Comparison of ENCODE assay signal across 1 cellular context in the genomic region with DNA sequence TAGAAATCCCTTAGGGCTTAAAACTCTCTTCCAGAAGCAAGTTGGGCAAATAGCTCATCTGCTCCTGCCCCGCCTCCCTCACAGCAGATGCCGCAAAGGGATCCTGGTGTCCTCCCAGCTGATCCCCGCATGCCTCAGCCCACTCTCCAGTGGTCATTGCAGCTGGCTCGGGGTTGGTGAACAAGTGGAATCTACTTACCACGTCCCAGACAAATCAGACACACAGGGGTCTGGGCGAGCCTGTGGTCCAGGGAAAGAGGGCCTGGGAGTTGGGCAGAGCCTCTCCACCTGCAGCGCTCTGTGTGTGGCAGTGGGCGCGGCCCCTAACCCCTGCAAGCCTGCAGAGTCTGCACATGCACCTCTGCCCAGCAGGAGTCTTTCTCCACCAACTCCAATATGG.
TF ChIP-seq lines count a peak whose summit lies in the region.

No MANE protein-coding gene starts in this region.

TF ChIP-seq in GM23338, 12 proteins besides CTCF, POLR2A, EP300 and RAD21:
- TF ChIP-seq, protein P1, sequence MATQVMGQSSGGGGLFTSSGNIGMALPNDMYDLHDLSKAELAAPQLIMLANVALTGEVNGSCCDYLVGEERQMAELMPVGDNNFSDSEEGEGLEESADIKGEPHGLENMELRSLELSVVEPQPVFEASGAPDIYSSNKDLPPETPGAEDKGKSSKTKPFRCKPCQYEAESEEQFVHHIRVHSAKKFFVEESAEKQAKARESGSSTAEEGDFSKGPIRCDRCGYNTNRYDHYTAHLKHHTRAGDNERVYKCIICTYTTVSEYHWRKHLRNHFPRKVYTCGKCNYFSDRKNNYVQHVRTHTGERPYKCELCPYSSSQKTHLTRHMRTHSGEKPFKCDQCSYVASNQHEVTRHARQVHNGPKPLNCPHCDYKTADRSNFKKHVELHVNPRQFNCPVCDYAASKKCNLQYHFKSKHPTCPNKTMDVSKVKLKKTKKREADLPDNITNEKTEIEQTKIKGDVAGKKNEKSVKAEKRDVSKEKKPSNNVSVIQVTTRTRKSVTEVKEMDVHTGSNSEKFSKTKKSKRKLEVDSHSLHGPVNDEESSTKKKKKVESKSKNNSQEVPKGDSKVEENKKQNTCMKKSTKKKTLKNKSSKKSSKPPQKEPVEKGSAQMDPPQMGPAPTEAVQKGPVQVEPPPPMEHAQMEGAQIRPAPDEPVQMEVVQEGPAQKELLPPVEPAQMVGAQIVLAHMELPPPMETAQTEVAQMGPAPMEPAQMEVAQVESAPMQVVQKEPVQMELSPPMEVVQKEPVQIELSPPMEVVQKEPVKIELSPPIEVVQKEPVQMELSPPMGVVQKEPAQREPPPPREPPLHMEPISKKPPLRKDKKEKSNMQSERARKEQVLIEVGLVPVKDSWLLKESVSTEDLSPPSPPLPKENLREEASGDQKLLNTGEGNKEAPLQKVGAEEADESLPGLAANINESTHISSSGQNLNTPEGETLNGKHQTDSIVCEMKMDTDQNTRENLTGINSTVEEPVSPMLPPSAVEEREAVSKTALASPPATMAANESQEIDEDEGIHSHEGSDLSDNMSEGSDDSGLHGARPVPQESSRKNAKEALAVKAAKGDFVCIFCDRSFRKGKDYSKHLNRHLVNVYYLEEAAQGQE (IDR thresholded peaks at IDR 0.05; ENCODE audit: unreplicated experiment): no peak
- TF ChIP-seq POLR2AphosphoS5 (IDR thresholded peaks at IDR 0.05; ENCODE audit: low read depth): 0 out of 2 replicates have a peak, but pooled peaks have one; percentile 12
